In the genomic region with DNA sequence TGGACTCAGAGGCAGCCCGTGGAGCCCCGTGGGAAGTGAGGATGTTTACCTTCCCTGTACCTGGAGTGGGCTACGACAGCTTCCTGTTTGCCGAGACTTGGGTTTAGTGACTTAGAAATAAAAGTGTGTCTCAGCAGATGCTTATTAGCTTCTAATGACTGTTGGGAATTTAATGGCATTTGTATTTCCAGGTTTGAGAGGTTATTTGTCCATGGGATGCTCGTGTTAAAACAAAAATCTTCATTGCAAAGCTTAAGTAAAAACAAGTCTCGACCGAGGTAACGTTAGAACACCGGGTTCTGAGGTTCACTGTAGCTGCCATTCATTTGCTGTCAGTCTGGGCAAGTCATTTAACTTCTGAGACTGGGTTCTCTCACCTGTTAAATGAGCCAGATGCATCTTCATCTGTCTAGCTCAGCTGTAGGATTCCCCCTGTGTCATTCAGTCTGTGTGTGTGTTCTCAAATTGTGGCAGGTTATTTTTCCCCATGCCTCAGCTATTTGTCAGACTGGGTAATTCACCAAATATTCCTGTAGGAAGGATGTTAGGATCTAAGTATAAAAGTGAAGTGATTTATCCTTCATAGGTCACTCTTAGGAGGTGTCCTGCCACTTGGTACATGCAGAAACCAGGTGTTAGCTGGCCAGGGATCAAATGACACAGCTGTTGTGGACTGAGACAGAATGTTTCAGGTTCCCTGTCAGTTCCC, we compare ENCODE assay signal across 1 cellular context.
TF ChIP-seq lines count a peak whose summit lies in the region.

No MANE protein-coding gene starts in this region.

TF ChIP-seq in neural cell, 6 proteins besides CTCF, POLR2A, EP300 and RAD21 (continued from another document):
- TF ChIP-seq REST (IDR thresholded peaks at IDR 0.05; ENCODE audit: borderline replicate concordance) (no peak), SMC3 (conservative IDR thresholded peaks at IDR 0.05; ENCODE audit: poor library complexity) (no peak), MXI1 (conservative IDR thresholded peaks at IDR 0.05; ENCODE audit: poor library complexity, severe bottlenecking) (no peak)
TF ChIP-seq in neural cell: peak in this region for 0.
